In genomic region chr11:34028407-34028804, GRCh38 we compare ENCODE assay signal across 1 cellular context.
TF ChIP-seq lines count a peak whose summit lies in the region.

No MANE protein-coding gene starts in this region.

TF ChIP-seq in H1, 55 proteins besides CTCF, POLR2A, EP300 and RAD21 (continued from another document):
- TF ChIP-seq SRF (IDR thresholded peaks at IDR 0.05; ENCODE audit: low read depth, low read length) (no peak), HDAC6 (IDR thresholded peaks at IDR 0.05; ENCODE audit: low read depth, low read length) (no peak), E2F6 (IDR thresholded peaks at IDR 0.05) (no peak), SIRT6 (IDR thresholded peaks at IDR 0.05; ENCODE audit: low read length) (no peak), KDM5A (IDR thresholded peaks at IDR 0.05; ENCODE audit: low read length) (no peak), TCF12 (IDR thresholded peaks at IDR 0.05; ENCODE audit: low read depth, low read length) (no peak), RNF2 (IDR thresholded peaks at IDR 0.05; ENCODE audit: borderline replicate concordance, low read depth, low read length, missing control alignments, poor library complexity, severe bottlenecking) (no peak), NANOG (IDR thresholded peaks at IDR 0.05; ENCODE audit: insufficient read depth, low read depth, low read length, poor library complexity, severe bottlenecking) (no peak), CHD7 (IDR thresholded peaks at IDR 0.05; ENCODE audit: insufficient replicate concordance, low read length) (no peak), CBX8 (IDR thresholded peaks at IDR 0.05; ENCODE audit: borderline replicate concordance, low read depth, low read length) (no peak), SAP30 (IDR thresholded peaks at IDR 0.05; ENCODE audit: insufficient read depth, insufficient replicate concordance, low read length) (no peak), SP1 (IDR thresholded peaks at IDR 0.05; ENCODE audit: low read depth, low read length) (no peak)
